9 cellular contexts compared by ENCODE assay signal in genomic region chr5:13987843-13988464, GRCh38. TPM values are rescaled to one million over a fixed set of nuclear protein-coding genes. Genes with fewer than 3 reads are reported as not detected.
A peak's percentile ranks its signal among the peaks of the same experiment; 100 is the strongest.
DNase-seq lines count a peak whose midpoint lies in the region; ATAC-seq and TF ChIP-seq lines count a peak whose summit lies in the region.
"Had no signal": no experiment of that assay in that cellular context is flagged by ENCODE, and none has a peak within 500 bp of the region (broad histone marks: within the 10 kb centered on the region; RNA-seq: fewer than 3 reads in every experiment).

No MANE protein-coding gene starts in this region.

- no TSS peak for BruUV-seq in PC-3 (replicated peaks; lab: Mats Ljungman, UMichigan)

- H3K27ac ChIP-seq in Karpas-422 (ENCODE audit: low read length) (no peak overlapping the region), PC-3 (ENCODE audit: low read length) (peak overlapping the region; percentile 55), colonic mucosa (no peak overlapping the region), lower lobe of right lung (no peak overlapping the region)

- H3F3A ChIP-seq in PC-3 (ENCODE audit: low read length, unreplicated experiment), result peaks cover 3% of the 10 kb centered on the region

- H3K4me2 ChIP-seq in Karpas-422 (ENCODE audit: low read depth, low read length, poor library complexity, severe bottlenecking), result no peak overlapping the region
- H3K4me2 ChIP-seq in PC-3 (ENCODE audit: low read length), result peak overlapping the region; percentile 56

- intact Hi-C loops in PC-3 (cut with micrococcal nuclease), result loop anchor here (1.0 to 5.0 kb wide), 6 partner anchors 21 to 282 kb away; partner anchors contain the start of gene TRIO
- intact Hi-C loops in colonic mucosa (cut with DNase I), result loop anchor here (10.0 kb wide), 2 partner anchors 377 to 657 kb away; no protein-coding TSS in a partner anchor
- intact Hi-C loops in lower lobe of right lung (cut with DNase I), result no loop called here

- H4K20me1 ChIP-seq in Karpas-422 (ENCODE audit: insufficient read depth, low read depth, low read length), result no peaks in the 10 kb centered on the region
- H4K20me1 ChIP-seq in PC-3 (ENCODE audit: low read length), result no peaks in the 10 kb centered on the region

- H3K4me3 ChIP-seq in Karpas-422 (ENCODE audit: low read length) (no peak overlapping the region), PC-3 (ENCODE audit: low read length) (no peak overlapping the region), colonic mucosa (no peak overlapping the region), lower lobe of right lung (no peak overlapping the region)

- TF ChIP-seq CTCF in PC-3 (conservative IDR thresholded peaks at IDR 0.05; ENCODE audit: low read depth, low read length), result peak; percentile 98
- peak; percentile 85 for TF ChIP-seq CTCF in colonic mucosa (IDR thresholded peaks at IDR 0.05)
- TF ChIP-seq CTCF in lower lobe of right lung (IDR thresholded peaks at IDR 0.05), result peak; percentile 79

- peak; percentile 72 for DNase-seq in DMS53 treated with DMSO at 0.1 percent for 48 hours (lab: John Stamatoyannopoulos, UW; ENCODE audit: unreplicated experiment)
- DNase-seq in Karpas-422, result peak; percentile 71
- peak; percentile 95 for DNase-seq in PC-3
- peak; percentile 42 for DNase-seq in colonic mucosa
- no peak for DNase-seq in lower lobe of right lung
- no peak for DNase-seq in GDM1 (lab: John Stamatoyannopoulos, UW)
- no peak for DNase-seq in activated naive CD4-positive, alpha-beta T cell treated with anti-CD3 and anti-CD28 coated beads, Interleukin-2, amount 50 U/mL, for 16 hours

- H3K9me3 ChIP-seq in Karpas-422 (ENCODE audit: low read length) (no peaks in the 10 kb centered on the region), PC-3 (ENCODE audit: low read length) (no peaks in the 10 kb centered on the region), colonic mucosa (no peaks in the 10 kb centered on the region), lower lobe of right lung (no peaks in the 10 kb centered on the region)

- no peaks in the 10 kb centered on the region for H3K4me1 ChIP-seq in Karpas-422 (ENCODE audit: low read length)
- H3K4me1 ChIP-seq in PC-3 (ENCODE audit: insufficient read depth, low read length), result peaks cover 35% of the 10 kb centered on the region
- H3K4me1 ChIP-seq in colonic mucosa, result no peaks in the 10 kb centered on the region
- H3K4me1 ChIP-seq in lower lobe of right lung, result peaks cover 4% of the 10 kb centered on the region

- no peaks in the 10 kb centered on the region for H3K79me2 ChIP-seq in Karpas-422 (ENCODE audit: low read length)
- H3K79me2 ChIP-seq in PC-3 (ENCODE audit: low read length), result peaks cover 36% of the 10 kb centered on the region

- no peak overlapping the region for H3K9ac ChIP-seq in Karpas-422 (ENCODE audit: low read length)
- H3K9ac ChIP-seq in PC-3 (ENCODE audit: low read length), result peak overlapping the region; percentile 10
- no peak overlapping the region for H3K9ac ChIP-seq in colonic mucosa (ENCODE audit: low read depth in 2 of 2, low read length in 2 of 2)

- H3K36me3 ChIP-seq in Karpas-422 (ENCODE audit: insufficient read depth, low read length) (no peaks in the 10 kb centered on the region), PC-3 (ENCODE audit: low read depth, low read length) (no peaks in the 10 kb centered on the region), colonic mucosa (no peaks in the 10 kb centered on the region), lower lobe of right lung (no peaks in the 10 kb centered on the region)

- H3K27me3 ChIP-seq in Karpas-422 (ENCODE audit: low read length) (no peaks in the 10 kb centered on the region), PC-3 (ENCODE audit: low read length) (no peaks in the 10 kb centered on the region), colonic mucosa (no peaks in the 10 kb centered on the region), lower lobe of right lung (ENCODE audit: low read depth) (no peaks in the 10 kb centered on the region)

- H2AFZ ChIP-seq in Karpas-422 (ENCODE audit: low read length), result no peak overlapping the region
- H2AFZ ChIP-seq in PC-3 (ENCODE audit: low read length), result no peak overlapping the region

- H3K9me2 ChIP-seq in Karpas-422 (replicated peaks; ENCODE audit: insufficient read depth, low read length), result no peaks in the 10 kb centered on the region
- H3K9me2 ChIP-seq in PC-3 (replicated peaks; ENCODE audit: low read length), result no peaks in the 10 kb centered on the region

- POLR2A ChIA-PET in PC-3 (lab: Charles Lee; ENCODE audit: unreplicated experiment), result no interaction called here

- ATAC-seq in GM19452 (IDR thresholded peaks at IDR 0.05; ENCODE audit: unreplicated experiment) (peak; percentile 78), PC-3 (peak; percentile 41), lower lobe of right lung (peak; percentile 69 to 82)
- ATAC-seq: activated naive CD4-positive, alpha-beta T cell treated with anti-CD3 and anti-CD28 coated beads, Interleukin-2, amount 50 U/mL, for 72 hours had no signal

- CTCF ChIA-PET in PC-3 (lab: Charles Lee), result interaction anchor here (0.6 kb wide), 1 partner anchor 1027 kb away, joined by 9 read pairs; no protein-coding TSS in a partner anchor

RNA-seq across cellular contexts. Expression of gene DNAH5, which starts 43.5 kb away (rescaled TPM):
- total RNA-seq in Karpas-422 (2014; rRNA removed; shearing (Covaris generic); ENCODE audit: low replicate concordance), result not detected in 2 replicates
- total RNA-seq in PC-3 (2014; rRNA removed) (3.4 and 3.5 TPM in 2 replicates), colonic mucosa (under 1 TPM; 0.05 to 0.11 TPM), lower lobe of right lung (13.8 TPM)
- total RNA-seq: activated naive CD4-positive, alpha-beta T cell treated with anti-CD3 and anti-CD28 coated beads, Interleukin-2, amount 50 U/mL, for 72 hours had no signal

Comparison
In these comparisons a context has a peak if more than half of its experiments do, and no peak if none do; other contexts are left out.
1. DNase-seq: peak in DMS53 treated with DMSO at 0.1 percent for 48 hours (single experiment), Karpas-422 (single experiment), PC-3 (single experiment) and colonic mucosa (single experiment); none in lower lobe of right lung (single experiment), GDM1 (single experiment) and activated naive CD4-positive, alpha-beta T cell treated with anti-CD3 and anti-CD28 coated beads, Interleukin-2, amount 50 U/mL, for 16 hours (single experiment).
2. Peak in every context shown above with its lines, with median percentiles within 50 percentile points of each other: ATAC-seq and CTCF ChIP-seq.